Comparison of ENCODE assay signal across 1 cellular context in the genomic region with DNA sequence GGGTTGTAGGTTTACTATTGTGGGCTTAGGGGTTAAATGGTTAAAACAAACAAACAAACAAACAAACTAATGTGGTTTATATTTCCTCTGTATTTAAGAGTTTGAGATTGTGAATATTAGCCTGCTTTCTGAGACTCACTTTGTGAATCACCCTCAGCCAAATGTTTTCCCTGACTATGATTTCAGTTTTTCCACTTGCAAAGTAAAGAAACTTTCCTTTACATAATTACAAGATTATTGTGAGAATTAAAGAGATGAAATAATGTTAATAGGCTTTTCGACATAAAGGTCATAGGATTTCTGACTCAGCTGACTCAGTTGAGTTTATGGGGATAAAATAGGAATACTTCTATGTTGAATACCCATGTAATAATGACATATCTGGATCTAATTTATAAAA.
TF ChIP-seq lines count a peak whose summit lies in the region.

No MANE protein-coding gene starts in this region.

TF ChIP-seq in K562, 482 proteins besides CTCF, POLR2A, EP300 and RAD21 (continued from another document):
- TF ChIP-seq, protein P1, sequence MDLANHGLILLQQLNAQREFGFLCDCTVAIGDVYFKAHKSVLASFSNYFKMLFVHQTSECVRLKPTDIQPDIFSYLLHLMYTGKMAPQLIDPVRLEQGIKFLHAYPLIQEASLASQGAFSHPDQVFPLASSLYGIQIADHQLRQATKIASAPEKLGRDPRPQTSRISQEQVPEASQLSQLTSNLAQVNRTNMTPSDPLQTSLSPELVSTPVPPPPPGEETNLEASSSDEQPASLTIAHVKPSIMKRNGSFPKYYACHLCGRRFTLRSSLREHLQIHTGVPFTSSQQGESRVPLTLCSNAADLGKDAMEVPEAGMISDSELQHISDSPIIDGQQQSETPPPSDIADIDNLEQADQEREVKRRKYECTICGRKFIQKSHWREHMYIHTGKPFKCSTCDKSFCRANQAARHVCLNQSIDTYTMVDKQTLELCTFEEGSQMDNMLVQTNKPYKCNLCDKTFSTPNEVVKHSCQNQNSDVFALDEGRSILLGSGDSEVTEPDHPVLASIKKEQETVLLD (IDR thresholded peaks at IDR 0.05) = no peak
TF ChIP-seq in K562: peak in this region for 0.
